Comparison of ENCODE assay signal across 6 cellular contexts in genomic region chr11:65539401-65540289, GRCh38. TPM values are rescaled to one million over a fixed set of nuclear protein-coding genes. Genes with fewer than 3 reads are reported as not detected.
DNase-seq lines count a peak whose midpoint lies in the region; ATAC-seq and TF ChIP-seq lines count a peak whose summit lies in the region.

No MANE protein-coding gene starts in this region.

- no peak overlapping the region for H2AFZ ChIP-seq in H9 (ENCODE audit: low read length)

- no peak overlapping the region for H3K4ac ChIP-seq in H9 (ENCODE audit: low read depth, low read length)

- no peaks in the 10 kb centered on the region for H3K79me2 ChIP-seq in H9 (ENCODE audit: insufficient read depth, low read length)

- no peaks in the 10 kb centered on the region for H3K27me3 Mint-ChIP-seq in CD4-positive, CD25-positive, alpha-beta regulatory T cell
- peaks cover 43% of the 10 kb centered on the region for H3K27me3 Mint-ChIP-seq in H9 (ENCODE audit: low read depth)

- H3K9ac ChIP-seq in H9 (ENCODE audit: extremely low read depth, insufficient read length, low read length) (no peak overlapping the region), iPS-18a (ENCODE audit: low read length) (no peak overlapping the region)

- H3K9me3 Mint-ChIP-seq in CD4-positive, CD25-positive, alpha-beta regulatory T cell = no peaks in the 10 kb centered on the region
- peaks cover 0 to under 1% of the 10 kb centered on the region in 2 experiments; a peak in 1 of 5 replicates for H3K9me3 Mint-ChIP-seq in H9

- H3K79me1 ChIP-seq in H9 (ENCODE audit: insufficient read depth, low read depth, low read length, poor library complexity, severe bottlenecking) = no peaks in the 10 kb centered on the region

- H2AK5ac ChIP-seq in H9 (ENCODE audit: insufficient read length, low read length) = no peak overlapping the region

- peaks cover 13% of the 10 kb centered on the region for H3K23me2 ChIP-seq in H9 (ENCODE audit: insufficient read length, low read depth, low read length, poor library complexity, severe bottlenecking)

- peaks cover 2% of the 10 kb centered on the region for H4K20me1 ChIP-seq in H9 (ENCODE audit: control insufficient read depth, insufficient read depth, insufficient read length)

- H3K27me3 ChIP-seq in CD4-positive, CD25-positive, alpha-beta regulatory T cell (ENCODE audit: control insufficient read depth, insufficient read depth, low read length) = no peaks in the 10 kb centered on the region
- no peaks in the 10 kb centered on the region for H3K27me3 ChIP-seq in H9 (ENCODE audit: insufficient read depth, low read length)
- no peaks in the 10 kb centered on the region for H3K27me3 ChIP-seq in SJSA1 (replicated peaks)
- peaks cover 52% of the 10 kb centered on the region for H3K27me3 ChIP-seq in iPS-18a (ENCODE audit: control insufficient read depth, insufficient read depth, low read length)

- no peak overlapping the region for H2BK120ac ChIP-seq in H9 (ENCODE audit: low read depth, low read length, poor library complexity, severe bottlenecking)

- H3K4me2 ChIP-seq in H9 (ENCODE audit: insufficient read depth, insufficient read length, low read length) = peak overlapping the region; percentile 73

- H3K4me1 Mint-ChIP-seq in CD4-positive, CD25-positive, alpha-beta regulatory T cell = peaks cover 0 to 39% (median 13%) of the 10 kb centered on the region in 4 donors
- H3K4me1 Mint-ChIP-seq in H9 = peaks cover 2 to 9% of the 10 kb centered on the region in 2 experiments; a peak in 3 of 4 replicates

- no peak overlapping the region for H2BK15ac ChIP-seq in H9 (ENCODE audit: low read depth, low read length)

- H3K4me3 Mint-ChIP-seq in CD4-positive, CD25-positive, alpha-beta regulatory T cell = peak overlapping the region; percentile 86 to 93 (median 90)
- H3K4me3 Mint-ChIP-seq in H9 = peak overlapping the region; percentile 67 to 82

- H2BK5ac ChIP-seq in H9 (ENCODE audit: insufficient read length, low read length) = no peak overlapping the region

- no CpG with 5 or more reads among the region's 90 CpGs for WGBS in H9 (ENCODE audit: extremely low coverage, insufficient read length, low lambda C conversion rate)

- H3K36me3 ChIP-seq in CD4-positive, CD25-positive, alpha-beta regulatory T cell (ENCODE audit: control insufficient read depth, insufficient read depth, low read length) = peaks cover 10% of the 10 kb centered on the region
- H3K36me3 ChIP-seq in SJSA1 = peaks cover 56% of the 10 kb centered on the region
- H3K36me3 ChIP-seq in iPS-18a (ENCODE audit: control insufficient read depth, low read depth, low read length) = peaks cover 9% of the 10 kb centered on the region

- no peak overlapping the region for H2BK20ac ChIP-seq in H9 (ENCODE audit: low read depth, low read length, poor library complexity, severe bottlenecking)

- H3K27ac ChIP-seq in CD4-positive, CD25-positive, alpha-beta regulatory T cell (ENCODE audit: insufficient read depth, low read length, poor library complexity, severe bottlenecking) = peak overlapping the region; percentile 74
- H3K27ac ChIP-seq in H9 (ENCODE audit: insufficient read length, low read depth, low read length) (no peak overlapping the region), SJSA1 (no peak overlapping the region), iPS-18a (ENCODE audit: low read length) (no peak overlapping the region)

- H4K8ac ChIP-seq in H9 (replicated peaks; ENCODE audit: insufficient read length, low read depth, low read length) = no peak overlapping the region

- H3K56ac ChIP-seq in H9 (ENCODE audit: insufficient read length, low read depth, low read length) = no peak overlapping the region

- no peak overlapping the region for H3K18ac ChIP-seq in H9 (ENCODE audit: insufficient read length, low read depth, low read length)

- H3T11ph ChIP-seq in H9 (ENCODE audit: low read length) = no peak overlapping the region

- H3K4me1 ChIP-seq in CD4-positive, CD25-positive, alpha-beta regulatory T cell (ENCODE audit: control insufficient read depth, insufficient read depth, low read length, poor library complexity, severe bottlenecking) = peaks cover 18% of the 10 kb centered on the region
- H3K4me1 ChIP-seq in H9 (ENCODE audit: insufficient read depth, low read length) (no peaks in the 10 kb centered on the region), SJSA1 (replicated peaks) (peaks cover 19% of the 10 kb centered on the region), iPS-18a (ENCODE audit: control insufficient read depth, low read depth, low read length) (no peaks in the 10 kb centered on the region)

- H3K9me3 ChIP-seq in CD4-positive, CD25-positive, alpha-beta regulatory T cell (ENCODE audit: control insufficient read depth in 2 of 2, low read length in 2 of 2) = no peaks in the 10 kb centered on the region
- H3K9me3 ChIP-seq in H9 (ENCODE audit: control insufficient read depth, low read depth, low read length) (no peaks in the 10 kb centered on the region), SJSA1 (replicated peaks) (0 out of 2 replicates have a peak, but pooled peaks cover 3% of the 10 kb centered on the region), iPS-18a (ENCODE audit: control insufficient read depth, low read depth, low read length) (no peaks in the 10 kb centered on the region)

- H3K23ac ChIP-seq in H9 (ENCODE audit: insufficient read length, low read depth, low read length) = no peak overlapping the region

- H3K36me3 Mint-ChIP-seq in CD4-positive, CD25-positive, alpha-beta regulatory T cell = no peaks in the 10 kb centered on the region
- H3K36me3 Mint-ChIP-seq in H9 (ENCODE audit: insufficient read depth in 1 of 3, low read depth in 3 of 3) = peaks cover 0 to 24% (median 18%) of the 10 kb centered on the region in 3 experiments

- no peak overlapping the region for H4K91ac ChIP-seq in H9 (ENCODE audit: insufficient read length, low read depth, low read length)

- ATAC-seq in CD4-positive, CD25-positive, alpha-beta regulatory T cell (ENCODE audit: low read depth in 2 of 2) = peak; percentile 72 to 74

- TF ChIP-seq CTCF in H9 (conservative IDR thresholded peaks at IDR 0.05) = no peak

- no peak overlapping the region; the same call in 1 of the 2 replicates for H3K14ac ChIP-seq in H9 (ENCODE audit: insufficient read depth, low read length)

- no peak overlapping the region for H4K5ac ChIP-seq in H9 (ENCODE audit: insufficient read length, low read depth, low read length)

- peak overlapping the region in 1 of 3 donors; percentile 76 for H3K27ac Mint-ChIP-seq in CD4-positive, CD25-positive, alpha-beta regulatory T cell
- no peak overlapping the region for H3K27ac Mint-ChIP-seq in H9

- no peak overlapping the region for H2BK12ac ChIP-seq in H9 (ENCODE audit: insufficient read length, low read depth, low read length)

- peak overlapping the region; percentile 77 for H3K4me3 ChIP-seq in CD4-positive, CD25-positive, alpha-beta regulatory T cell (ENCODE audit: low read depth, low read length)
- H3K4me3 ChIP-seq in SJSA1 (peak overlapping the region; percentile 48), iPS-18a (ENCODE audit: low read length) (peak overlapping the region; percentile 58)

- DNase-seq in CD4-positive, CD25-positive, alpha-beta regulatory T cell = peak in 2 of 3 donors; percentile 26 to 83
- DNase-seq in H9 (peak; percentile 84), SJSA1 (ENCODE audit: low read depth in 1 of 2, low spot score in 2 of 2) (no peak), GM19240 (ENCODE audit: insufficient read length, low spot score) (no peak), islet precursor cell (no peak)

RNA-seq across cellular contexts. Expression of gene SCYL1, which starts 14.8 kb away (rescaled TPM):
- 59.0 TPM for total RNA-seq in CD4-positive, CD25-positive, alpha-beta regulatory T cell
- polyA plus RNA-seq in CD4-positive, CD25-positive, alpha-beta regulatory T cell = 10 to 100 TPM; 24.3 to 31.2 (median 29.0) TPM
- total RNA-seq in H9 (2021) = 54.7 and 56.0 TPM in 2 replicates
- 103 and 130 TPM in 2 replicates for total RNA-seq in SJSA1 (2014; rRNA removed; shearing (Covaris generic))

RNA-seq across cellular contexts. Expression of gene LTBP3, which starts 18.5 kb away (rescaled TPM):
- 132 TPM for total RNA-seq in CD4-positive, CD25-positive, alpha-beta regulatory T cell
- 10 to 100 TPM in 2 of 4 donors, 1 to 10 TPM in 2; 9.2 to 15.0 (median 11.9) TPM for polyA plus RNA-seq in CD4-positive, CD25-positive, alpha-beta regulatory T cell
- total RNA-seq in H9 (2021) = 10.6 and 12.1 TPM in 2 replicates
- total RNA-seq in SJSA1 (2014; rRNA removed; shearing (Covaris generic)) = 22.9 and 52.0 TPM in 2 replicates

RNA-seq across cellular contexts. Expression of gene ZNRD2, which starts 30.6 kb away (rescaled TPM):
- total RNA-seq in CD4-positive, CD25-positive, alpha-beta regulatory T cell = 34.6 TPM
- polyA plus RNA-seq in CD4-positive, CD25-positive, alpha-beta regulatory T cell = 10 to 100 TPM; 64.6 to 84.7 (median 73.1) TPM
- total RNA-seq in H9 (2021) = 43.7 and 45.8 TPM in 2 replicates
- total RNA-seq in SJSA1 (2014; rRNA removed; shearing (Covaris generic)) = 109 and 111 TPM in 2 replicates

RNA-seq across cellular contexts. Expression of gene FAM89B, which starts 32.7 kb away (rescaled TPM):
- total RNA-seq in CD4-positive, CD25-positive, alpha-beta regulatory T cell = 49.4 TPM
- polyA plus RNA-seq in CD4-positive, CD25-positive, alpha-beta regulatory T cell = 100 to 1,000 TPM in 3 of 4 donors, 10 to 100 TPM in 1; 77.1 to 158 (median 115) TPM
- total RNA-seq in H9 (2021) = 20.0 and 21.7 TPM in 2 replicates
- total RNA-seq in SJSA1 (2014; rRNA removed; shearing (Covaris generic)) = 35.1 and 64.9 TPM in 2 replicates

RNA-seq across cellular contexts. Expression of gene EHBP1L1, which starts 36.2 kb away (rescaled TPM):
- total RNA-seq in CD4-positive, CD25-positive, alpha-beta regulatory T cell = 143 TPM
- 10 to 100 TPM in 1 of 4 donors, 1 to 10 TPM in 3; 7.8 to 11.6 (median 8.7) TPM for polyA plus RNA-seq in CD4-positive, CD25-positive, alpha-beta regulatory T cell
- 13.8 and 14.5 TPM in 2 replicates for total RNA-seq in H9 (2021)
- 103 and 107 TPM in 2 replicates for total RNA-seq in SJSA1 (2014; rRNA removed; shearing (Covaris generic))

Comparison
In these comparisons a context has a peak if more than half of its experiments do, and no peak if none do; other contexts are left out.
1. DNase-seq: peak in CD4-positive, CD25-positive, alpha-beta regulatory T cell (2 of 3) and H9 (single experiment); none in SJSA1 (0 of 2), GM19240 (single experiment) and islet precursor cell (single experiment).
2. Peak in every context shown above with its lines, with median percentiles within 50 percentile points of each other: H3K4me3 ChIP-seq.